ENCODE assay signal across 17 cellular contexts in genomic region chr9:29039258-29039657, GRCh38.
DNase-seq lines count a peak whose midpoint lies in the region; ATAC-seq and TF ChIP-seq lines count a peak whose summit lies in the region.
"Had no signal": no experiment of that assay in that cellular context is flagged by ENCODE, and none has a peak within 500 bp of the region (broad histone marks: within the 10 kb centered on the region; RNA-seq: fewer than 3 reads in every experiment).

No MANE protein-coding gene starts in this region.

- H3K27me3 Mint-ChIP-seq in MCF 10A (ENCODE audit: insufficient read depth, unreplicated experiment) = no peaks in the 10 kb centered on the region
- H3K27me3 Mint-ChIP-seq in stimulated activated naive B cell treated with anti-CD40 and anti-IgM and Interleukin-4, amounts not matched to agents 10 μg/mL and 1 μg/mL and 100 μg/mL, for 72 hours = no peaks in the 10 kb centered on the region
- H3K27me3 Mint-ChIP-seq: activated naive CD4-positive, alpha-beta T cell treated with anti-CD3 and anti-CD28 coated beads, Interleukin-2, amount 10 ng/mL, durations not matched to agents 7 days and 5 days had no signal

- no peaks in the 10 kb centered on the region for H3K9me3 Mint-ChIP-seq in MCF 10A (ENCODE audit: unreplicated experiment)
- no peaks in the 10 kb centered on the region for H3K9me3 Mint-ChIP-seq in stimulated activated naive B cell treated with anti-CD40 and anti-IgM and Interleukin-4, amounts not matched to agents 10 μg/mL and 1 μg/mL and 100 μg/mL, for 72 hours
- H3K9me3 Mint-ChIP-seq: activated naive CD4-positive, alpha-beta T cell treated with anti-CD3 and anti-CD28 coated beads, Interleukin-2, amount 10 ng/mL, durations not matched to agents 7 days and 5 days had no signal

- peak; percentile 42 for DNase-seq in MCF 10A (ENCODE audit: unreplicated experiment)
- no peak for DNase-seq in breast epithelium (ENCODE audit: low spot score in 2 of 2)
- DNase-seq in amniotic epithelial cell (ENCODE audit: low read depth) = peak; percentile 32
- DNase-seq in fibroblast of villous mesenchyme (ENCODE audit: low read depth) = peak; percentile 45
- no peak for DNase-seq in stimulated activated naive B cell treated with anti-CD40 and anti-IgM and Interleukin-4, amounts not matched to agents 10 μg/mL and 1 μg/mL and 100 μg/mL, for 72 hours
- no peak for DNase-seq in activated T-cell treated with anti-CD3 and anti-CD28 coated beads, Interleukin-2, amount 50 U/mL, for 1 hour
- DNase-seq in NCI-H510A (lab: John Stamatoyannopoulos, UW) = no peak
- DNase-seq in NCI-H1105 treated with DMSO at 0.1 percent for 48 hours (lab: John Stamatoyannopoulos, UW) = no peak
- DNase-seq: activated naive CD4-positive, alpha-beta T cell treated with anti-CD3 and anti-CD28 coated beads, Interleukin-2, amount 10 ng/mL, durations not matched to agents 7 days and 5 days; DND-41; NCI-H446; posterior cingulate gyrus; spleen; tibial artery had no signal

- H3K27ac ChIP-seq in breast epithelium = no peak overlapping the region
- H3K27ac ChIP-seq: 22Rv1, C4-2B, spleen, tibial artery had no signal

- peaks cover 15% of the 10 kb centered on the region for H3K4me1 Mint-ChIP-seq in MCF 10A (ENCODE audit: insufficient read depth, unreplicated experiment)
- H3K4me1 Mint-ChIP-seq in stimulated activated naive B cell treated with anti-CD40 and anti-IgM and Interleukin-4, amounts not matched to agents 10 μg/mL and 1 μg/mL and 100 μg/mL, for 72 hours = no peaks in the 10 kb centered on the region
- H3K4me1 Mint-ChIP-seq: activated naive CD4-positive, alpha-beta T cell treated with anti-CD3 and anti-CD28 coated beads, Interleukin-2, amount 10 ng/mL, durations not matched to agents 7 days and 5 days; stimulated activated effector memory CD8-positive, alpha-beta T cell treated with anti-CD3 and anti-CD28 coated beads, Interleukin-12 subunit alpha, Interleukin-12 subunit beta, amount 100 ng/mL, for 72 hours had no signal

- BruUV-seq in MCF 10A (replicated peaks; lab: Mats Ljungman, UMichigan) = no TSS peak

- no peaks in the 10 kb centered on the region for H3K36me3 ChIP-seq in breast epithelium
- H3K36me3 ChIP-seq: spleen, tibial artery had no signal

- H3K36me3 Mint-ChIP-seq in MCF 10A (ENCODE audit: insufficient read depth, unreplicated experiment) = no peaks in the 10 kb centered on the region
- H3K36me3 Mint-ChIP-seq in stimulated activated naive B cell treated with anti-CD40 and anti-IgM and Interleukin-4, amounts not matched to agents 10 μg/mL and 1 μg/mL and 100 μg/mL, for 72 hours = no peaks in the 10 kb centered on the region
- H3K36me3 Mint-ChIP-seq: activated naive CD4-positive, alpha-beta T cell treated with anti-CD3 and anti-CD28 coated beads, Interleukin-2, amount 10 ng/mL, durations not matched to agents 7 days and 5 days; stimulated activated effector memory CD8-positive, alpha-beta T cell treated with anti-CD3 and anti-CD28 coated beads, Interleukin-12 subunit alpha, Interleukin-12 subunit beta, amount 100 ng/mL, for 72 hours had no signal

- intact Hi-C loops in MCF 10A (cut with micrococcal nuclease) = no loop called here
- intact Hi-C loops in breast epithelium (cut with DNase I; ENCODE audit: low total_unique reads) = loop anchor here (2.0 kb wide), 1 partner anchor 26 kb away; no protein-coding TSS in a partner anchor

- no peak for TF ChIP-seq POLR2A in breast epithelium (IDR thresholded peaks at IDR 0.05)

- H3K4me3 Mint-ChIP-seq in MCF 10A (ENCODE audit: unreplicated experiment) = no peak overlapping the region
- no peak overlapping the region for H3K4me3 Mint-ChIP-seq in stimulated activated naive B cell treated with anti-CD40 and anti-IgM and Interleukin-4, amounts not matched to agents 10 μg/mL and 1 μg/mL and 100 μg/mL, for 72 hours
- H3K4me3 Mint-ChIP-seq: activated naive CD4-positive, alpha-beta T cell treated with anti-CD3 and anti-CD28 coated beads, Interleukin-2, amount 10 ng/mL, durations not matched to agents 7 days and 5 days; stimulated activated effector memory CD8-positive, alpha-beta T cell treated with anti-CD3 and anti-CD28 coated beads, Interleukin-12 subunit alpha, Interleukin-12 subunit beta, amount 100 ng/mL, for 72 hours had no signal

- H3K9me3 ChIP-seq in breast epithelium = no peaks in the 10 kb centered on the region
- H3K9me3 ChIP-seq: spleen, tibial artery had no signal

- no peaks in the 10 kb centered on the region for H3K4me1 ChIP-seq in breast epithelium
- H3K4me1 ChIP-seq: spleen, tibial artery had no signal

- CTCF ChIA-PET in MCF 10A (lab: Yijun Ruan, JAX) = no interaction called here

- ATAC-seq in stimulated activated naive B cell treated with anti-CD40 and anti-IgM and Interleukin-4, amounts not matched to agents 10 μg/mL and 1 μg/mL and 100 μg/mL, for 72 hours (replicated peaks) = no peak
- ATAC-seq: stimulated activated effector memory CD8-positive, alpha-beta T cell treated with anti-CD3 and anti-CD28 coated beads, Interleukin-12 subunit alpha, Interleukin-12 subunit beta, amount 100 ng/mL, for 72 hours had no signal

- H3K4me3 ChIP-seq in breast epithelium (no peak overlapping the region), fibroblast of villous mesenchyme (ENCODE audit: low read depth, low read length) (no peak overlapping the region)
- H3K4me3 ChIP-seq: spleen, tibial artery had no signal

- TF ChIP-seq CTCF in MCF 10A (IDR thresholded peaks at IDR 0.05; ENCODE audit: unreplicated experiment) (no peak), breast epithelium (IDR thresholded peaks at IDR 0.05) (no peak), fibroblast of villous mesenchyme (IDR thresholded peaks at IDR 0.05; ENCODE audit: insufficient read depth, low read depth, low read length) (no peak)

- no peaks in the 10 kb centered on the region for H3K27me3 ChIP-seq in breast epithelium
- H3K27me3 ChIP-seq: spleen, tibial artery had no signal

- POLR2A ChIA-PET in MCF 10A (lab: Yijun Ruan, JAX) = interaction anchor here (0.6 to 1.1 kb wide), 2 partner anchors 41 to 175 kb away, joined by 3 read pairs; partner anchors contain the start of gene LINGO2

- H3K27ac Mint-ChIP-seq in MCF 10A (ENCODE audit: low read depth, unreplicated experiment) = peak overlapping the region; percentile 8
- H3K27ac Mint-ChIP-seq in stimulated activated naive B cell treated with anti-CD40 and anti-IgM and Interleukin-4, amounts not matched to agents 10 μg/mL and 1 μg/mL and 100 μg/mL, for 72 hours = no peak overlapping the region
- H3K27ac Mint-ChIP-seq: activated naive CD4-positive, alpha-beta T cell treated with anti-CD3 and anti-CD28 coated beads, Interleukin-2, amount 10 ng/mL, durations not matched to agents 7 days and 5 days; stimulated activated effector memory CD8-positive, alpha-beta T cell treated with anti-CD3 and anti-CD28 coated beads, Interleukin-12 subunit alpha, Interleukin-12 subunit beta, amount 100 ng/mL, for 72 hours had no signal

Comparison
In these comparisons a context has a peak if more than half of its experiments do, and no peak if none do; other contexts are left out.
1. DNase-seq: peak in MCF 10A (single experiment), amniotic epithelial cell (single experiment) and fibroblast of villous mesenchyme (single experiment); none in breast epithelium (0 of 2), stimulated activated naive B cell treated with anti-CD40 and anti-IgM and Interleukin-4, amounts not matched to agents 10 μg/mL and 1 μg/mL and 100 μg/mL, for 72 hours (single experiment), activated T-cell treated with anti-CD3 and anti-CD28 coated beads, Interleukin-2, amount 50 U/mL, for 1 hour (single experiment), NCI-H510A (single experiment) and NCI-H1105 treated with DMSO at 0.1 percent for 48 hours (single experiment).